26 cellular contexts compared by ENCODE assay signal in genomic region chr2:193783681-193784080, GRCh38.
DNase-seq lines count a peak whose midpoint lies in the region; ATAC-seq and TF ChIP-seq lines count a peak whose summit lies in the region.
"Had no signal": no experiment of that assay in that cellular context is flagged by ENCODE, and none has a peak within 500 bp of the region (broad histone marks: within the 10 kb centered on the region; RNA-seq: fewer than 3 reads in every experiment).

No MANE protein-coding gene starts in this region.

- TF ChIP-seq CTCF in SU-DHL-6 (IDR thresholded peaks at IDR 0.05; ENCODE audit: insufficient read depth, low read length, poor library complexity, severe bottlenecking) (no peak), astrocyte of the spinal cord (IDR thresholded peaks at IDR 0.05; ENCODE audit: low read depth, low read length) (no peak), fibroblast of pulmonary artery (IDR thresholded peaks at IDR 0.05; ENCODE audit: low read length, missing control alignments) (no peak)

- H3K27me3 ChIP-seq in SU-DHL-6 (ENCODE audit: low read length) (no peaks in the 10 kb centered on the region), skeletal muscle satellite cell (ENCODE audit: control insufficient read depth, insufficient read depth, low read length) (no peaks in the 10 kb centered on the region)
- H3K27me3 ChIP-seq: BLaER1, SJSA1 had no signal

- DNase-seq in astrocyte of the spinal cord (ENCODE audit: low read depth, low spot score) (peak; percentile 64), fibroblast of pulmonary artery (ENCODE audit: low read depth) (peak; percentile 16), cortex of kidney (lab: John Stamatoyannopoulos, UW) (no peak), SW 1271 (lab: John Stamatoyannopoulos, UW) (no peak), SK-N-DZ (ENCODE audit: low spot score) (no peak)
- DNase-seq: ACHN; CD4-positive, alpha-beta T cell; COR-L47; DMS79; IMR-90; MV-4-11; NCI-H1694; NCI-H2081; NCI-H2171; NCI-H446; NCI-H526; OCI-M1 had no signal

- H3K4me2 ChIP-seq in SU-DHL-6 (ENCODE audit: low read depth, low read length, poor library complexity, severe bottlenecking) (no peak overlapping the region), skeletal muscle satellite cell (ENCODE audit: low read length) (peak overlapping the region; percentile 23)
- H3K4me2 ChIP-seq: BLaER1, GM23338, KMS-11 had no signal

- H4K20me1 ChIP-seq in SU-DHL-6 (ENCODE audit: low read depth, low read length), result no peaks in the 10 kb centered on the region
- H4K20me1 ChIP-seq: BLaER1 had no signal

- H3K9ac ChIP-seq in SU-DHL-6 (ENCODE audit: low read length) (no peak overlapping the region), skeletal muscle satellite cell (ENCODE audit: low read depth, low read length) (no peak overlapping the region)
- H3K9ac ChIP-seq: BLaER1, KMS-11 had no signal

- in situ Hi-C loops in astrocyte of the spinal cord (cut with HindIII; ENCODE audit: low sequenced_read_pairs), result no loop called here

- ATAC-seq in GM21526 (IDR thresholded peaks at IDR 0.05; ENCODE audit: low FRiP score, unreplicated experiment), result no peak
- ATAC-seq: GM23338, Right ventricle myocardium inferior had no signal

- no peaks in the 10 kb centered on the region for H3K9me2 ChIP-seq in SU-DHL-6 (replicated peaks; ENCODE audit: insufficient read depth, low read length)

- no peaks in the 10 kb centered on the region for H3K79me2 ChIP-seq in SU-DHL-6 (ENCODE audit: insufficient read depth, low read length)

- peak overlapping the region; percentile 37 for H2AFZ ChIP-seq in SU-DHL-6 (ENCODE audit: low read depth, low read length, severe bottlenecking)
- H2AFZ ChIP-seq: GM23338 had no signal

- no peak overlapping the region for H3K27ac ChIP-seq in SU-DHL-6 (ENCODE audit: low read depth, low read length)
- H3K27ac ChIP-seq: BLaER1, KMS-11, SJSA1 had no signal

- H3F3A ChIP-seq in SU-DHL-6 (ENCODE audit: insufficient read depth), result no peaks in the 10 kb centered on the region

- no peaks in the 10 kb centered on the region for H3K36me3 ChIP-seq in SU-DHL-6 (ENCODE audit: low read length)
- no peaks in the 10 kb centered on the region for H3K36me3 ChIP-seq in skeletal muscle satellite cell (ENCODE audit: insufficient read depth, low read length)
- H3K36me3 ChIP-seq: BLaER1, HAP-1, SJSA1 had no signal

- no peak overlapping the region for H3K4me3 ChIP-seq in SU-DHL-6 (ENCODE audit: insufficient read depth, low read length, poor library complexity, severe bottlenecking)
- no peak overlapping the region for H3K4me3 ChIP-seq in astrocyte of the spinal cord (ENCODE audit: low read depth, low read length)
- H3K4me3 ChIP-seq in fibroblast of pulmonary artery (replicated peaks; ENCODE audit: low read depth, low read length), result no peak overlapping the region
- H3K4me3 ChIP-seq in skeletal muscle satellite cell (ENCODE audit: low read length), result no peak overlapping the region
- H3K4me3 ChIP-seq: BLaER1, GM23338, HAP-1, SJSA1 had no signal

- peaks cover 10% of the 10 kb centered on the region for H3K4me1 ChIP-seq in skeletal muscle satellite cell (ENCODE audit: control insufficient read depth, insufficient read depth, low read length)
- H3K4me1 ChIP-seq: BLaER1, HAP-1, SJSA1 had no signal

- H3K9me3 ChIP-seq in SU-DHL-6 (ENCODE audit: insufficient read depth, low read length) (no peaks in the 10 kb centered on the region), skeletal muscle satellite cell (replicated peaks; ENCODE audit: low read length) (no peaks in the 10 kb centered on the region)
- H3K9me3 ChIP-seq: BLaER1, HAP-1, SJSA1 had no signal

Comparison
In these comparisons a context has a peak if more than half of its experiments do, and no peak if none do; other contexts are left out.
1. DNase-seq: peak in astrocyte of the spinal cord (single experiment) and fibroblast of pulmonary artery (single experiment); none in cortex of kidney (single experiment), SW 1271 (0 of 2) and SK-N-DZ (single experiment).